In the genomic region with DNA sequence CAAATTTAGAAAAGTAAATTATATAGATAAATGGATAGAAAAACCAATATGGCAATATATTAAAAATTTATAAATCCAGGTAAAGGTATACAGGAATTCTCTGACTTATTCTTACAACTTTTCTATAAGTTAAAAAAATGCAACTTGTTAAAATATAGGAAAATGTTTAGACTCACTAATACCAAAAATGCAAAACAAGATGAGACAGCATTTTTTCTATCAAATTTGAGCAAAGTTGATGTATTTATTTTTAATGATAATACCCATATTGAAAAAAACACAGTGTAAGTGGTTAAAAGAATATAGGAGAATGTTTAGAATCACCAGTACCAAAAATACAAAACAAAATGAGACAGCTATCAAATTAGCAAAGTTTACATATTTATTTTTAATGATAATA, we compare ENCODE assay signal across 19 cellular contexts. TPM values are rescaled to one million over a fixed set of nuclear protein-coding genes. Genes with fewer than 3 reads are reported as not detected.
DNase-seq lines count a peak whose midpoint lies in the region; ATAC-seq, FAIRE-seq and TF ChIP-seq lines count a peak whose summit lies in the region.
"Had no signal": no experiment of that assay in that cellular context is flagged by ENCODE, and none has a peak within 500 bp of the region (broad histone marks: within the 10 kb centered on the region; RNA-seq: fewer than 3 reads in every experiment).

No MANE protein-coding gene starts in this region.

- ATAC-seq in HepG2 (no peak), right lobe of liver (no peak)
- no peak for ATAC-seq in naive thymus-derived CD8-positive, alpha-beta T cell

- no peak for TF ChIP-seq RAD21 in HepG2 (CRISPR knock-in tag; IDR thresholded peaks at IDR 0.05)

- H3K4me1 Mint-ChIP-seq in naive thymus-derived CD8-positive, alpha-beta T cell: no peaks in the 10 kb centered on the region
- H3K4me1 Mint-ChIP-seq: CD4-positive, alpha-beta memory T cell had no signal

- in situ Hi-C loops in HepG2 (cut with HindIII; ENCODE audit: extremely low pct_ligation_motif_present, low pct_unique_long_range_greater_than_20kb): no loop called here

- CTCF ChIA-PET in HepG2 (lab: Yijun Ruan, JAX; ENCODE audit: low intra/inter-chr PET ratio, low total read pairs): no interaction called here

- intact Hi-C loops in HepG2 (cut with micrococcal nuclease; ENCODE audit: unreplicated experiment): no loop called here
- intact Hi-C loops in right lobe of liver (cut with DNase I): no loop called here

- no peaks in the 10 kb centered on the region for H3K9me3 Mint-ChIP-seq in naive thymus-derived CD8-positive, alpha-beta T cell
- H3K9me3 Mint-ChIP-seq: CD4-positive, alpha-beta memory T cell; HFFc6 had no signal

- H3K36me3 Mint-ChIP-seq in naive thymus-derived CD8-positive, alpha-beta T cell: peaks cover 0 to 4% (median 3%) of the 10 kb centered on the region in 3 donors
- H3K36me3 Mint-ChIP-seq: CD4-positive, alpha-beta memory T cell had no signal

- TF ChIP-seq POLR2A in HepG2 (IDR thresholded peaks at IDR 0.05; ENCODE audit: insufficient read depth in 1 of 2, low read depth in 2 of 2, low read length in 2 of 2): no peak
- TF ChIP-seq POLR2A in right lobe of liver (IDR thresholded peaks at IDR 0.05): no peak

- no peaks in the 10 kb centered on the region for H3K36me3 ChIP-seq in HepG2 (replicated peaks in 1 of 2; ENCODE audit: control insufficient read depth in 1 of 2, insufficient read depth in 2 of 2, low read length in 2 of 2)
- H3K36me3 ChIP-seq in right lobe of liver: peaks cover 0 to 5% (median 0%) of the 10 kb centered on the region in 4 donors
- H3K36me3 ChIP-seq in small intestine (ENCODE audit: control insufficient read depth in 2 of 2, insufficient read depth in 2 of 2, low read length in 2 of 2): no peaks in the 10 kb centered on the region
- H3K36me3 ChIP-seq: HAP-1 had no signal

- H3K79me2 ChIP-seq in HepG2 (ENCODE audit: insufficient read depth, low read length): no peaks in the 10 kb centered on the region

- no peak for DNase-seq in HepG2 (ENCODE audit: low spot score)
- no peak for DNase-seq in right lobe of liver
- no peak for DNase-seq in small intestine
- no peak for DNase-seq in AG08395 (ENCODE audit: low spot score)
- no peak for DNase-seq in naive thymus-derived CD8-positive, alpha-beta T cell
- DNase-seq: C1 segment of cervical spinal cord; Calu3; CD4-positive, alpha-beta memory T cell; COR-L47; DMS53; DMS79 treated with DMSO at 0.1 percent for 48 hours; GOT3; HFFc6 had no signal

- no peak overlapping the region for H2AFZ ChIP-seq in HepG2 (ENCODE audit: low read length)

- no peak for TF ChIP-seq CTCF in HepG2 (CRISPR knock-in tag; IDR thresholded peaks at IDR 0.05)
- no peak for TF ChIP-seq CTCF in right lobe of liver (IDR thresholded peaks at IDR 0.05)

- H3K27ac Mint-ChIP-seq in naive thymus-derived CD8-positive, alpha-beta T cell: no peak overlapping the region
- H3K27ac Mint-ChIP-seq: CD4-positive, alpha-beta memory T cell; HFFc6 had no signal

- POLR2A ChIA-PET in HepG2 (lab: Yijun Ruan, JAX): no interaction called here
- POLR2A ChIA-PET in naive thymus-derived CD8-positive, alpha-beta T cell (lab: Charles Lee): no interaction called here

- H3K27me3 Mint-ChIP-seq in naive thymus-derived CD8-positive, alpha-beta T cell: no peaks in the 10 kb centered on the region
- H3K27me3 Mint-ChIP-seq: CD4-positive, alpha-beta memory T cell had no signal

- H3K4me2 ChIP-seq in HepG2 (ENCODE audit: low read depth, low read length): no peak overlapping the region

- H3K4me1 ChIP-seq in HepG2 (ENCODE audit: insufficient read depth, low read length) (no peaks in the 10 kb centered on the region), right lobe of liver (no peaks in the 10 kb centered on the region), small intestine (ENCODE audit: control insufficient read depth in 2 of 2, insufficient read depth in 1 of 2, low read depth in 1 of 2, low read length in 1 of 2) (no peaks in the 10 kb centered on the region)
- H3K4me1 ChIP-seq: HAP-1 had no signal

- H3K9me3 ChIP-seq in HepG2 (ENCODE audit: low read length) (no peaks in the 10 kb centered on the region), right lobe of liver (no peaks in the 10 kb centered on the region), small intestine (ENCODE audit: control insufficient read depth, low read depth) (no peaks in the 10 kb centered on the region)
- H3K9me3 ChIP-seq: HAP-1 had no signal

- H3K27ac ChIP-seq in HepG2 (ENCODE audit: extremely low read length, insufficient read depth, low read length): no peak overlapping the region
- H3K27ac ChIP-seq in right lobe of liver: no peak overlapping the region
- H3K27ac ChIP-seq in small intestine (ENCODE audit: low read depth in 1 of 2, low read length in 1 of 2): no peak overlapping the region
- H3K27ac ChIP-seq: 22Rv1 had no signal

- H3K4me3 Mint-ChIP-seq in naive thymus-derived CD8-positive, alpha-beta T cell: no peak overlapping the region
- H3K4me3 Mint-ChIP-seq: CD4-positive, alpha-beta memory T cell; HFFc6 had no signal

- H4K20me1 ChIP-seq in HepG2 (ENCODE audit: insufficient read depth, low read length): no peaks in the 10 kb centered on the region

- H3K27me3 ChIP-seq in HepG2 (ENCODE audit: control insufficient read depth in 1 of 2, insufficient read depth in 2 of 2, low read length in 2 of 2) (no peaks in the 10 kb centered on the region), right lobe of liver (no peaks in the 10 kb centered on the region), small intestine (ENCODE audit: control insufficient read depth in 2 of 2, insufficient read depth in 2 of 2, low read length in 2 of 2) (no peaks in the 10 kb centered on the region)

- no peak overlapping the region for H3K9ac ChIP-seq in HepG2 (ENCODE audit: insufficient read depth, low read depth, low read length)

- TF ChIP-seq EP300 in HepG2 (IDR thresholded peaks at IDR 0.05; ENCODE audit: low read depth in 2 of 2, low read length in 2 of 2) (no peak), HepG2 (CRISPR knock-in tag; IDR thresholded peaks at IDR 0.05; ENCODE audit: borderline replicate concordance) (no peak)

- BruUV-seq in HepG2 (replicated peaks; lab: Mats Ljungman, UMichigan): no TSS peak

- FAIRE-seq in HepG2 (lab: Jason Lieb, UNC) (no peak), TTC549 (lab: Jason Lieb, UNC) (peak; percentile 49), small intestine (lab: Jason Lieb, UNC) (peak; percentile 10)
- FAIRE-seq: A204.1, GM12892, H54 had no signal

- H3K4me3 ChIP-seq in HepG2 (replicated peaks in 1 of 3; ENCODE audit: insufficient read depth in 1 of 3, low read depth in 2 of 3, low read length in 3 of 3) (no peak overlapping the region), right lobe of liver (no peak overlapping the region), small intestine (ENCODE audit: low read depth in 1 of 2, low read length in 2 of 2) (no peak overlapping the region)
- H3K4me3 ChIP-seq: HAP-1 had no signal

RNA-seq across cellular contexts. Expression of gene OSGEPL1, which starts 35.7 kb away (rescaled TPM):
- total RNA-seq in HepG2 (2016; rRNA removed; fragmentation: Illumina TruSeq; extraction: Trizol) (10.2 and 11.1 TPM in 2 replicates), right lobe of liver (1 to 10 TPM; 2.6 to 6.1 (median 4.3) TPM)
- 2.1 and 3.3 TPM in 2 replicates for total RNA-seq in HepG2 (2016; cell fraction: cytosol; rRNA removed; fragmentation: Illumina TruSeq; extraction: Trizol; ENCODE audit: low read depth)
- 9.7 TPM in 2 replicates for total RNA-seq in HepG2 (2016; cell fraction: insoluble cytoplasmic fraction; rRNA removed; fragmentation: Illumina TruSeq; extraction: Trizol)
- 4.5 and 5.0 TPM in 2 replicates for total RNA-seq in HepG2 (2016; cell fraction: membrane; rRNA removed; fragmentation: Illumina TruSeq; extraction: Trizol)
- 13.2 and 13.4 TPM in 2 replicates for total RNA-seq in HepG2 (2016; cell fraction: nucleus; rRNA removed; fragmentation: Illumina TruSeq; extraction: Trizol)
- polyA plus RNA-seq in HepG2 (2011; rRNA removed) (9.2 and 10.8 TPM in 2 replicates), small intestine (1 to 10 TPM in 2 of 3 donors, under 1 TPM in 1; 0.67 to 4.0 (median 2.2) TPM)
- polyA plus RNA-seq in HepG2 (2011; cell fraction: cytosol; rRNA removed): 3.0 and 4.8 TPM in 2 replicates
- 8.5 and 9.2 TPM in 2 replicates for polyA plus RNA-seq in HepG2 (2011; cell fraction: nucleus; rRNA removed)
- polyA plus RNA-seq in HepG2 (2012): 6.6 and 9.1 TPM in 2 replicates
- polyA plus RNA-seq in HepG2 (2016; cell fraction: cytosol; fragmentation: Illumina TruSeq; extraction: Trizol; ENCODE audit: low read depth): 0.95 and 1.2 TPM in 2 replicates
- polyA plus RNA-seq in HepG2 (2016; cell fraction: insoluble cytoplasmic fraction; fragmentation: Illumina TruSeq; extraction: Trizol; ENCODE audit: low read depth): 6.3 and 7.1 TPM in 2 replicates
- 1.4 and 2.4 TPM in 2 replicates for polyA plus RNA-seq in HepG2 (2016; cell fraction: membrane; fragmentation: Illumina TruSeq; extraction: Trizol; ENCODE audit: low read depth)
- 10.9 and 12.4 TPM in 2 replicates for polyA plus RNA-seq in HepG2 (2016; cell fraction: nucleus; fragmentation: Illumina TruSeq; extraction: Trizol; ENCODE audit: insufficient read depth, low read depth)
- 5.9 and 6.3 TPM in 2 replicates for polyA minus RNA-seq in HepG2 (2011; rRNA and poly(A)+ RNA removed; ENCODE audit: low replicate concordance)
- 3.8 TPM in 2 replicates for polyA minus RNA-seq in HepG2 (2011; cell fraction: cytosol; rRNA and poly(A)+ RNA removed)
- 32.2 and 36.7 TPM in 2 replicates for polyA minus RNA-seq in HepG2 (2011; cell fraction: nucleus; rRNA and poly(A)+ RNA removed)
- total RNA-seq in naive thymus-derived CD8-positive, alpha-beta T cell: 10 to 100 TPM; 20.0 to 20.4 TPM
- 10 to 100 TPM; 17.0 to 22.5 (median 18.3) TPM for polyA plus RNA-seq in naive thymus-derived CD8-positive, alpha-beta T cell

RNA-seq across cellular contexts. Expression of gene ANKAR, which starts 52.4 kb away (rescaled TPM):
- 3.0 and 3.6 TPM in 2 replicates for total RNA-seq in HepG2 (2016; rRNA removed; fragmentation: Illumina TruSeq; extraction: Trizol)
- total RNA-seq in HepG2 (2016; cell fraction: cytosol; rRNA removed; fragmentation: Illumina TruSeq; extraction: Trizol; ENCODE audit: low read depth): 10.4 and 13.3 TPM in 2 replicates
- 2.7 and 4.7 TPM in 2 replicates for total RNA-seq in HepG2 (2016; cell fraction: insoluble cytoplasmic fraction; rRNA removed; fragmentation: Illumina TruSeq; extraction: Trizol)
- total RNA-seq in HepG2 (2016; cell fraction: membrane; rRNA removed; fragmentation: Illumina TruSeq; extraction: Trizol): 4.9 and 7.6 TPM in 2 replicates
- 8.9 and 14.3 TPM in 2 replicates for total RNA-seq in HepG2 (2016; cell fraction: nucleus; rRNA removed; fragmentation: Illumina TruSeq; extraction: Trizol)
- polyA plus RNA-seq in HepG2 (2011; rRNA removed): 3.8 and 5.0 TPM in 2 replicates
- polyA plus RNA-seq in HepG2 (2011; cell fraction: cytosol; rRNA removed): 1.7 and 3.3 TPM in 2 replicates
- polyA plus RNA-seq in HepG2 (2011; cell fraction: nucleus; rRNA removed): 3.2 and 4.1 TPM in 2 replicates
- 2.9 and 4.3 TPM in 2 replicates for polyA plus RNA-seq in HepG2 (2012)
- polyA plus RNA-seq in HepG2 (2016; cell fraction: cytosol; fragmentation: Illumina TruSeq; extraction: Trizol; ENCODE audit: low read depth): 2.8 and 4.3 TPM in 2 replicates
- 2.9 and 3.8 TPM in 2 replicates for polyA plus RNA-seq in HepG2 (2016; cell fraction: insoluble cytoplasmic fraction; fragmentation: Illumina TruSeq; extraction: Trizol; ENCODE audit: low read depth)
- 4.6 and 5.3 TPM in 2 replicates for polyA plus RNA-seq in HepG2 (2016; cell fraction: membrane; fragmentation: Illumina TruSeq; extraction: Trizol; ENCODE audit: low read depth)
- polyA plus RNA-seq in HepG2 (2016; cell fraction: nucleus; fragmentation: Illumina TruSeq; extraction: Trizol; ENCODE audit: insufficient read depth, low read depth): 6.4 and 7.4 TPM in 2 replicates
- 0.37 and 3.8 TPM in 2 replicates for polyA minus RNA-seq in HepG2 (2011; rRNA and poly(A)+ RNA removed; ENCODE audit: low replicate concordance)
- polyA minus RNA-seq in HepG2 (2011; cell fraction: cytosol; rRNA and poly(A)+ RNA removed): 2.1 and 2.5 TPM in 2 replicates
- 36.9 and 38.0 TPM in 2 replicates for polyA minus RNA-seq in HepG2 (2011; cell fraction: nucleus; rRNA and poly(A)+ RNA removed)
- 1 to 10 TPM; 2.9 to 9.2 (median 4.8) TPM for total RNA-seq in right lobe of liver
- 1 to 10 TPM in 1 of 3 donors, under 1 TPM in 2; 0.45 to 1.5 (median 0.81) TPM for polyA plus RNA-seq in small intestine
- total RNA-seq in naive thymus-derived CD8-positive, alpha-beta T cell: 10 to 100 TPM; 13.0 to 17.4 TPM
- 1 to 10 TPM; 3.6 to 6.4 (median 5.0) TPM for polyA plus RNA-seq in naive thymus-derived CD8-positive, alpha-beta T cell

RNA-seq across cellular contexts. Expression of gene ORMDL1, which starts 57.3 kb away (rescaled TPM):
- total RNA-seq in HepG2 (2016; rRNA removed; fragmentation: Illumina TruSeq; extraction: Trizol) (29.5 and 67.5 TPM in 2 replicates), right lobe of liver (10 to 100 TPM; 19.1 to 46.1 (median 28.7) TPM)
- total RNA-seq in HepG2 (2016; cell fraction: cytosol; rRNA removed; fragmentation: Illumina TruSeq; extraction: Trizol; ENCODE audit: low read depth): 40.7 and 41.5 TPM in 2 replicates
- 31.6 and 68.1 TPM in 2 replicates for total RNA-seq in HepG2 (2016; cell fraction: insoluble cytoplasmic fraction; rRNA removed; fragmentation: Illumina TruSeq; extraction: Trizol)
- total RNA-seq in HepG2 (2016; cell fraction: membrane; rRNA removed; fragmentation: Illumina TruSeq; extraction: Trizol): 60.2 and 61.9 TPM in 2 replicates
- 109 and 139 TPM in 2 replicates for total RNA-seq in HepG2 (2016; cell fraction: nucleus; rRNA removed; fragmentation: Illumina TruSeq; extraction: Trizol)
- polyA plus RNA-seq in HepG2 (2011; rRNA removed) (160 and 166 TPM in 2 replicates), small intestine (10 to 100 TPM; 44.8 to 69.8 (median 45.1) TPM)
- 21.7 and 32.9 TPM in 2 replicates for polyA plus RNA-seq in HepG2 (2011; cell fraction: cytosol; rRNA removed)
- 486 and 524 TPM in 2 replicates for polyA plus RNA-seq in HepG2 (2011; cell fraction: nucleus; rRNA removed)
- 100.0 and 116 TPM in 2 replicates for polyA plus RNA-seq in HepG2 (2012)
- polyA plus RNA-seq in HepG2 (2016; cell fraction: cytosol; fragmentation: Illumina TruSeq; extraction: Trizol; ENCODE audit: low read depth): 60.0 and 71.8 TPM in 2 replicates
- polyA plus RNA-seq in HepG2 (2016; cell fraction: insoluble cytoplasmic fraction; fragmentation: Illumina TruSeq; extraction: Trizol; ENCODE audit: low read depth): 34.8 and 36.0 TPM in 2 replicates
- 64.9 and 65.2 TPM in 2 replicates for polyA plus RNA-seq in HepG2 (2016; cell fraction: membrane; fragmentation: Illumina TruSeq; extraction: Trizol; ENCODE audit: low read depth)
- polyA plus RNA-seq in HepG2 (2016; cell fraction: nucleus; fragmentation: Illumina TruSeq; extraction: Trizol; ENCODE audit: insufficient read depth, low read depth): 350 and 353 TPM in 2 replicates
- polyA minus RNA-seq in HepG2 (2011; rRNA and poly(A)+ RNA removed; ENCODE audit: low replicate concordance): 22.0 and 25.4 TPM in 2 replicates
- 12.3 and 13.9 TPM in 2 replicates for polyA minus RNA-seq in HepG2 (2011; cell fraction: cytosol; rRNA and poly(A)+ RNA removed)
- 143 and 163 TPM in 2 replicates for polyA minus RNA-seq in HepG2 (2011; cell fraction: nucleus; rRNA and poly(A)+ RNA removed)
- total RNA-seq in naive thymus-derived CD8-positive, alpha-beta T cell: 100 to 1,000 TPM; 191 to 206 TPM
- 10 to 100 TPM; 71.3 to 80.4 (median 78.5) TPM for polyA plus RNA-seq in naive thymus-derived CD8-positive, alpha-beta T cell

RNA-seq across cellular contexts. Expression of gene PMS1, which starts 57.4 kb away (rescaled TPM):
- total RNA-seq in HepG2 (2016; rRNA removed; fragmentation: Illumina TruSeq; extraction: Trizol) (39.0 and 39.9 TPM in 2 replicates), right lobe of liver (1 to 10 TPM; 8.1 to 9.5 (median 8.4) TPM)
- total RNA-seq in HepG2 (2016; cell fraction: cytosol; rRNA removed; fragmentation: Illumina TruSeq; extraction: Trizol; ENCODE audit: low read depth): 167 and 185 TPM in 2 replicates
- total RNA-seq in HepG2 (2016; cell fraction: insoluble cytoplasmic fraction; rRNA removed; fragmentation: Illumina TruSeq; extraction: Trizol): 35.8 and 38.9 TPM in 2 replicates
- total RNA-seq in HepG2 (2016; cell fraction: membrane; rRNA removed; fragmentation: Illumina TruSeq; extraction: Trizol): 49.6 and 57.4 TPM in 2 replicates
- 58.7 and 64.6 TPM in 2 replicates for total RNA-seq in HepG2 (2016; cell fraction: nucleus; rRNA removed; fragmentation: Illumina TruSeq; extraction: Trizol)
- polyA plus RNA-seq in HepG2 (2011; rRNA removed) (14.5 and 14.6 TPM in 2 replicates), small intestine (1 to 10 TPM; 2.4 to 8.9 (median 8.4) TPM)
- 4.2 and 5.7 TPM in 2 replicates for polyA plus RNA-seq in HepG2 (2011; cell fraction: cytosol; rRNA removed)
- polyA plus RNA-seq in HepG2 (2011; cell fraction: nucleus; rRNA removed): 19.2 and 22.7 TPM in 2 replicates
- 17.7 and 19.4 TPM in 2 replicates for polyA plus RNA-seq in HepG2 (2012)
- 3.0 and 3.6 TPM in 2 replicates for polyA plus RNA-seq in HepG2 (2016; cell fraction: cytosol; fragmentation: Illumina TruSeq; extraction: Trizol; ENCODE audit: low read depth)
- polyA plus RNA-seq in HepG2 (2016; cell fraction: insoluble cytoplasmic fraction; fragmentation: Illumina TruSeq; extraction: Trizol; ENCODE audit: low read depth): 32.8 TPM in 2 replicates
- 5.3 and 6.9 TPM in 2 replicates for polyA plus RNA-seq in HepG2 (2016; cell fraction: membrane; fragmentation: Illumina TruSeq; extraction: Trizol; ENCODE audit: low read depth)
- 83.1 and 93.6 TPM in 2 replicates for polyA plus RNA-seq in HepG2 (2016; cell fraction: nucleus; fragmentation: Illumina TruSeq; extraction: Trizol; ENCODE audit: insufficient read depth, low read depth)
- polyA minus RNA-seq in HepG2 (2011; rRNA and poly(A)+ RNA removed; ENCODE audit: low replicate concordance): 6.9 and 18.9 TPM in 2 replicates
- 12.6 and 23.0 TPM in 2 replicates for polyA minus RNA-seq in HepG2 (2011; cell fraction: cytosol; rRNA and poly(A)+ RNA removed)
- 73.4 and 77.6 TPM in 2 replicates for polyA minus RNA-seq in HepG2 (2011; cell fraction: nucleus; rRNA and poly(A)+ RNA removed)
- 10 to 100 TPM; 28.9 to 30.3 TPM for total RNA-seq in naive thymus-derived CD8-positive, alpha-beta T cell
- 10 to 100 TPM; 14.9 to 15.8 (median 15.6) TPM for polyA plus RNA-seq in naive thymus-derived CD8-positive, alpha-beta T cell
